ENCODE assay signal across 1 cellular context in the genomic region with DNA sequence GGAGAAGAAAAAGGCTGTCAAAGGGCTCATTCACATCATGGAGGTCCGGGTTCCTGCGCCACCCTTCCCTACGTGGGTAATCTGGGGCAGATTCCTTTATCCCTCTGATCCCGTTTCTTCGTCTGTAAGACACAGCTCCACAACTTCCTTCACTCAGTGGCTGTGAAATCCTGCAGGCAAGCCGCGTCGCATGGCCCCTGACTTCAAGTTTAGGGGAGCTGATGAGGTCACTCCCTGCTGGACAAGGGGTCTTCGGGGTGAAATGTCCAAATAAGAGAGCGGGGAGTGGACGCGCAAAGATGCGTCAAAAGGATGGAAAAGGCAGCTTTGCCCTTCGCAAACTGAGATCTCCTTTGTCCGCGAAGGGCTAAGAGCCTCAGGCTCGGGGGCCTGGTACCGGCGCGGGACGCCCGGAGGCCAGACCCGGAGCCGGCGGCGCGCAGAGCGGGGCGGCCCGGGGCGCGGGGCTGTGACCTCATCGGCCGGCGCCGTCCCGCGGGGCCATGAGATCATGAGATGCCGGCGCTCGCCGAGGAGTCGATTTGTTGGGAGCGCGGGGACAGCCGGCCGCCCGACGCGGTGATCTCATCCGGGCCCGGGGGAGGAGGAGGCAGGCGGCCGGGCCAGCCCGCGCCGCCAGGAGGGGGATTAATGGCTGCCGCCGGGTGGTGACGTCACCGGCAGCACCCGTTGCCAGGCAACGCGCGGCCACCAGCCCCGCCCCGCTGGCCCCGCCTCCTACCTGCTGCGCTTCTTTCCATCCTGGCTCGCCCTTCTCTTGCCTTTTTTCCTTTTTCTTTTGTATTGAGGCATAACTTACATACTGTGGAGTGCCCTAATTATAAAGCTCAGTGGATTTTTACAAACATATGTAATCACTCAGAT.
A peak's percentile ranks its signal among the peaks of the same experiment; 100 is the strongest.
TF ChIP-seq lines count a peak whose summit lies in the region.

No MANE protein-coding gene starts in this region.

TF ChIP-seq in GM12878, 131 proteins besides CTCF, POLR2A, EP300 and RAD21 (continued from another document and continues in another):
- TF ChIP-seq, protein P1, sequence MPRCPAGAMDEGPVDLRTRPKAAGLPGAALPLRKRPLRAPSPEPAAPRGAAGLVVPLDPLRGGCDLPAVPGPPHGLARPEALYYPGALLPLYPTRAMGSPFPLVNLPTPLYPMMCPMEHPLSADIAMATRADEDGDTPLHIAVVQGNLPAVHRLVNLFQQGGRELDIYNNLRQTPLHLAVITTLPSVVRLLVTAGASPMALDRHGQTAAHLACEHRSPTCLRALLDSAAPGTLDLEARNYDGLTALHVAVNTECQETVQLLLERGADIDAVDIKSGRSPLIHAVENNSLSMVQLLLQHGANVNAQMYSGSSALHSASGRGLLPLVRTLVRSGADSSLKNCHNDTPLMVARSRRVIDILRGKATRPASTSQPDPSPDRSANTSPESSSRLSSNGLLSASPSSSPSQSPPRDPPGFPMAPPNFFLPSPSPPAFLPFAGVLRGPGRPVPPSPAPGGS (IDR thresholded peaks at IDR 0.05; ENCODE audit: borderline replicate concordance, insufficient read depth, low read depth, low read length, poor library complexity, severe bottlenecking): no peak
- TF ChIP-seq, protein P2, sequence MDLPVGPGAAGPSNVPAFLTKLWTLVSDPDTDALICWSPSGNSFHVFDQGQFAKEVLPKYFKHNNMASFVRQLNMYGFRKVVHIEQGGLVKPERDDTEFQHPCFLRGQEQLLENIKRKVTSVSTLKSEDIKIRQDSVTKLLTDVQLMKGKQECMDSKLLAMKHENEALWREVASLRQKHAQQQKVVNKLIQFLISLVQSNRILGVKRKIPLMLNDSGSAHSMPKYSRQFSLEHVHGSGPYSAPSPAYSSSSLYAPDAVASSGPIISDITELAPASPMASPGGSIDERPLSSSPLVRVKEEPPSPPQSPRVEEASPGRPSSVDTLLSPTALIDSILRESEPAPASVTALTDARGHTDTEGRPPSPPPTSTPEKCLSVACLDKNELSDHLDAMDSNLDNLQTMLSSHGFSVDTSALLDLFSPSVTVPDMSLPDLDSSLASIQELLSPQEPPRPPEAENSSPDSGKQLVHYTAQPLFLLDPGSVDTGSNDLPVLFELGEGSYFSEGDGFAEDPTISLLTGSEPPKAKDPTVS (IDR thresholded peaks at IDR 0.05; ENCODE audit: low read depth, low read length): no peak
- TF ChIP-seq, protein P3, sequence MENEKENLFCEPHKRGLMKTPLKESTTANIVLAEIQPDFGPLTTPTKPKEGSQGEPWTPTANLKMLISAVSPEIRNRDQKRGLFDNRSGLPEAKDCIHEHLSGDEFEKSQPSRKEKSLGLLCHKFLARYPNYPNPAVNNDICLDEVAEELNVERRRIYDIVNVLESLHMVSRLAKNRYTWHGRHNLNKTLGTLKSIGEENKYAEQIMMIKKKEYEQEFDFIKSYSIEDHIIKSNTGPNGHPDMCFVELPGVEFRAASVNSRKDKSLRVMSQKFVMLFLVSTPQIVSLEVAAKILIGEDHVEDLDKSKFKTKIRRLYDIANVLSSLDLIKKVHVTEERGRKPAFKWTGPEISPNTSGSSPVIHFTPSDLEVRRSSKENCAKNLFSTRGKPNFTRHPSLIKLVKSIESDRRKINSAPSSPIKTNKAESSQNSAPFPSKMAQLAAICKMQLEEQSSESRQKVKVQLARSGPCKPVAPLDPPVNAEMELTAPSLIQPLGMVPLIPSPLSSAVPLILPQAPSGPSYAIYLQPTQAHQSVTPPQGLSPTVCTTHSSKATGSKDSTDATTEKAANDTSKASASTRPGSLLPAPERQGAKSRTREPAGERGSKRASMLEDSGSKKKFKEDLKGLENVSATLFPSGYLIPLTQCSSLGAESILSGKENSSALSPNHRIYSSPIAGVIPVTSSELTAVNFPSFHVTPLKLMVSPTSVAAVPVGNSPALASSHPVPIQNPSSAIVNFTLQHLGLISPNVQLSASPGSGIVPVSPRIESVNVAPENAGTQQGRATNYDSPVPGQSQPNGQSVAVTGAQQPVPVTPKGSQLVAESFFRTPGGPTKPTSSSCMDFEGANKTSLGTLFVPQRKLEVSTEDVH (IDR thresholded peaks at IDR 0.05; ENCODE audit: low read depth, partially characterized antibody): no peak
- TF ChIP-seq, protein P4, sequence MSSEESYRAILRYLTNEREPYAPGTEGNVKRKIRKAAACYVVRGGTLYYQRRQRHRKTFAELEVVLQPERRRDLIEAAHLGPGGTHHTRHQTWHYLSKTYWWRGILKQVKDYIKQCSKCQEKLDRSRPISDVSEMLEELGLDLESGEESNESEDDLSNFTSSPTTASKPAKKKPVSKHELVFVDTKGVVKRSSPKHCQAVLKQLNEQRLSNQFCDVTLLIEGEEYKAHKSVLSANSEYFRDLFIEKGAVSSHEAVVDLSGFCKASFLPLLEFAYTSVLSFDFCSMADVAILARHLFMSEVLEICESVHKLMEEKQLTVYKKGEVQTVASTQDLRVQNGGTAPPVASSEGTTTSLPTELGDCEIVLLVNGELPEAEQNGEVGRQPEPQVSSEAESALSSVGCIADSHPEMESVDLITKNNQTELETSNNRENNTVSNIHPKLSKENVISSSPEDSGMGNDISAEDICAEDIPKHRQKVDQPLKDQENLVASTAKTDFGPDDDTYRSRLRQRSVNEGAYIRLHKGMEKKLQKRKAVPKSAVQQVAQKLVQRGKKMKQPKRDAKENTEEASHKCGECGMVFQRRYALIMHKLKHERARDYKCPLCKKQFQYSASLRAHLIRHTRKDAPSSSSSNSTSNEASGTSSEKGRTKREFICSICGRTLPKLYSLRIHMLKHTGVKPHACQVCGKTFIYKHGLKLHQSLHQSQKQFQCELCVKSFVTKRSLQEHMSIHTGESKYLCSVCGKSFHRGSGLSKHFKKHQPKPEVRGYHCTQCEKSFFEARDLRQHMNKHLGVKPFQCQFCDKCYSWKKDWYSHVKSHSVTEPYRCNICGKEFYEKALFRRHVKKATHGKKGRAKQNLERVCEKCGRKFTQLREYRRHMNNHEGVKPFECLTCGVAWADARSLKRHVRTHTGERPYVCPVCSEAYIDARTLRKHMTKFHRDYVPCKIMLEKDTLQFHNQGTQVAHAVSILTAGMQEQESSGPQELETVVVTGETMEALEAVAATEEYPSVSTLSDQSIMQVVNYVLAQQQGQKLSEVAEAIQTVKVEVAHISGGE (CRISPR knock-in tag; IDR thresholded peaks at IDR 0.05): no peak
- TF ChIP-seq BHLHE40 (IDR thresholded peaks at IDR 0.05; ENCODE audit: borderline replicate concordance in 1 of 2, low read depth in 2 of 2, low read length in 1 of 2) (peak in 1 of 2 experiments; percentile 73; a peak in 2 of 4 replicates), CHD4 (IDR thresholded peaks at IDR 0.05) (no peak), CBX5 (IDR thresholded peaks at IDR 0.05; ENCODE audit: low read depth) (0 out of 2 replicates have a peak, but pooled peaks have one; percentile 53), KDM1A (IDR thresholded peaks at IDR 0.05; ENCODE audit: borderline replicate concordance) (no peak), ZNF384 (IDR thresholded peaks at IDR 0.05; ENCODE audit: borderline replicate concordance, low read depth, low read length) (no peak), ATF7 (IDR thresholded peaks at IDR 0.05; ENCODE audit: low read depth) (peak; percentile 96), EZH2 (IDR thresholded peaks at IDR 0.05; ENCODE audit: borderline replicate concordance, control insufficient read depth, low read depth, low read length) (no peak), NR2F1 (conservative IDR thresholded peaks at IDR 0.05) (peak; percentile 83), BRCA1 (IDR thresholded peaks at IDR 0.05; ENCODE audit: low read depth, low read length) (no peak), ZNF217 (IDR thresholded peaks at IDR 0.05) (peak; percentile 56; the same call in 1 of the 2 replicates), NFIC (IDR thresholded peaks at IDR 0.05; ENCODE audit: low read depth, low read length) (no peak), KAT2A (conservative IDR thresholded peaks at IDR 0.05; ENCODE audit: control insufficient read depth, low read depth, low read length) (no peak), ETV6 (conservative IDR thresholded peaks at IDR 0.05 in 1 of 2, IDR thresholded peaks at IDR 0.05 in 1 of 2; ENCODE audit: borderline replicate concordance in 1 of 2, low read depth in 1 of 2) (no peak), SPI1 (IDR thresholded peaks at IDR 0.05; ENCODE audit: borderline replicate concordance, insufficient read depth, low read depth, low read length) (no peak), RCOR1 (conservative IDR thresholded peaks at IDR 0.05; ENCODE audit: low read depth, low read length) (no peak), NRF1 (conservative IDR thresholded peaks at IDR 0.05; ENCODE audit: low read depth, low read length) (no peak), MTA2 (IDR thresholded peaks at IDR 0.05; ENCODE audit: low read depth) (no peak), SRF (IDR thresholded peaks at IDR 0.05; ENCODE audit: low read depth in 2 of 2, low read length in 2 of 2) (peak in 1 of 2 experiments; percentile 93; a peak in 2 of 4 replicates), ZZZ3 (IDR thresholded peaks at IDR 0.05; ENCODE audit: control insufficient read depth, insufficient read length, low read depth) (no peak), HDAC6 (IDR thresholded peaks at IDR 0.05; ENCODE audit: unreplicated experiment) (no peak), RFX5 (IDR thresholded peaks at IDR 0.05; ENCODE audit: low read depth, low read length) (peak; percentile 69; the same call in 1 of the 2 replicates), RAD51 (IDR thresholded peaks at IDR 0.05) (no peak), BACH1 (IDR thresholded peaks at IDR 0.05; ENCODE audit: borderline replicate concordance) (peak; percentile 61; the same call in 1 of the 2 replicates), TCF7 (IDR thresholded peaks at IDR 0.05; ENCODE audit: borderline replicate concordance) (no peak), EGR1 (IDR thresholded peaks at IDR 0.05; ENCODE audit: borderline replicate concordance in 1 of 2, low read depth in 2 of 2, low read length in 2 of 2) (no peak; a peak in 1 of 3 replicates), CBX3 (IDR thresholded peaks at IDR 0.05; ENCODE audit: borderline replicate concordance, low read depth) (no peak), MEF2A (IDR thresholded peaks at IDR 0.05; ENCODE audit: insufficient read depth, low read depth, low read length) (no peak), PML (IDR thresholded peaks at IDR 0.05; ENCODE audit: low read length) (no peak), ZNF622 (IDR thresholded peaks at IDR 0.05) (no peak), SP1 (IDR thresholded peaks at IDR 0.05; ENCODE audit: low read depth, low read length) (no peak), HDGF (IDR thresholded peaks at IDR 0.05) (no peak), IKZF1 (conservative IDR thresholded peaks at IDR 0.05) (peak; percentile 86), ZNF24 (IDR thresholded peaks at IDR 0.05) (peak; percentile 20; the same call in 1 of the 2 replicates), CEBPB (IDR thresholded peaks at IDR 0.05; ENCODE audit: borderline replicate concordance in 1 of 2, low read depth in 2 of 2, low read length in 2 of 2) (no peak)
- TF ChIP-seq, protein P5, sequence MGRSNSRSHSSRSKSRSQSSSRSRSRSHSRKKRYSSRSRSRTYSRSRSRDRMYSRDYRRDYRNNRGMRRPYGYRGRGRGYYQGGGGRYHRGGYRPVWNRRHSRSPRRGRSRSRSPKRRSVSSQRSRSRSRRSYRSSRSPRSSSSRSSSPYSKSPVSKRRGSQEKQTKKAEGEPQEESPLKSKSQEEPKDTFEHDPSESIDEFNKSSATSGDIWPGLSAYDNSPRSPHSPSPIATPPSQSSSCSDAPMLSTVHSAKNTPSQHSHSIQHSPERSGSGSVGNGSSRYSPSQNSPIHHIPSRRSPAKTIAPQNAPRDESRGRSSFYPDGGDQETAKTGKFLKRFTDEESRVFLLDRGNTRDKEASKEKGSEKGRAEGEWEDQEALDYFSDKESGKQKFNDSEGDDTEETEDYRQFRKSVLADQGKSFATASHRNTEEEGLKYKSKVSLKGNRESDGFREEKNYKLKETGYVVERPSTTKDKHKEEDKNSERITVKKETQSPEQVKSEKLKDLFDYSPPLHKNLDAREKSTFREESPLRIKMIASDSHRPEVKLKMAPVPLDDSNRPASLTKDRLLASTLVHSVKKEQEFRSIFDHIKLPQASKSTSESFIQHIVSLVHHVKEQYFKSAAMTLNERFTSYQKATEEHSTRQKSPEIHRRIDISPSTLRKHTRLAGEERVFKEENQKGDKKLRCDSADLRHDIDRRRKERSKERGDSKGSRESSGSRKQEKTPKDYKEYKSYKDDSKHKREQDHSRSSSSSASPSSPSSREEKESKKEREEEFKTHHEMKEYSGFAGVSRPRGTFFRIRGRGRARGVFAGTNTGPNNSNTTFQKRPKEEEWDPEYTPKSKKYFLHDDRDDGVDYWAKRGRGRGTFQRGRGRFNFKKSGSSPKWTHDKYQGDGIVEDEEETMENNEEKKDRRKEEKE (IDR thresholded peaks at IDR 0.05): no peak
- TF ChIP-seq, protein P6, sequence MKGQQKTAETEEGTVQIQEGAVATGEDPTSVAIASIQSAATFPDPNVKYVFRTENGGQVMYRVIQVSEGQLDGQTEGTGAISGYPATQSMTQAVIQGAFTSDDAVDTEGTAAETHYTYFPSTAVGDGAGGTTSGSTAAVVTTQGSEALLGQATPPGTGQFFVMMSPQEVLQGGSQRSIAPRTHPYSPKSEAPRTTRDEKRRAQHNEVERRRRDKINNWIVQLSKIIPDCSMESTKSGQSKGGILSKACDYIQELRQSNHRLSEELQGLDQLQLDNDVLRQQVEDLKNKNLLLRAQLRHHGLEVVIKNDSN (IDR thresholded peaks at IDR 0.05; ENCODE audit: borderline replicate concordance, extremely low read length, insufficient read depth, low read depth, low read length): no peak
- TF ChIP-seq, protein P7, sequence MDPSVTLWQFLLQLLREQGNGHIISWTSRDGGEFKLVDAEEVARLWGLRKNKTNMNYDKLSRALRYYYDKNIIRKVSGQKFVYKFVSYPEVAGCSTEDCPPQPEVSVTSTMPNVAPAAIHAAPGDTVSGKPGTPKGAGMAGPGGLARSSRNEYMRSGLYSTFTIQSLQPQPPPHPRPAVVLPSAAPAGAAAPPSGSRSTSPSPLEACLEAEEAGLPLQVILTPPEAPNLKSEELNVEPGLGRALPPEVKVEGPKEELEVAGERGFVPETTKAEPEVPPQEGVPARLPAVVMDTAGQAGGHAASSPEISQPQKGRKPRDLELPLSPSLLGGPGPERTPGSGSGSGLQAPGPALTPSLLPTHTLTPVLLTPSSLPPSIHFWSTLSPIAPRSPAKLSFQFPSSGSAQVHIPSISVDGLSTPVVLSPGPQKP (IDR thresholded peaks at IDR 0.05; ENCODE audit: low read depth, low read length): no peak
- TF ChIP-seq, protein P8, sequence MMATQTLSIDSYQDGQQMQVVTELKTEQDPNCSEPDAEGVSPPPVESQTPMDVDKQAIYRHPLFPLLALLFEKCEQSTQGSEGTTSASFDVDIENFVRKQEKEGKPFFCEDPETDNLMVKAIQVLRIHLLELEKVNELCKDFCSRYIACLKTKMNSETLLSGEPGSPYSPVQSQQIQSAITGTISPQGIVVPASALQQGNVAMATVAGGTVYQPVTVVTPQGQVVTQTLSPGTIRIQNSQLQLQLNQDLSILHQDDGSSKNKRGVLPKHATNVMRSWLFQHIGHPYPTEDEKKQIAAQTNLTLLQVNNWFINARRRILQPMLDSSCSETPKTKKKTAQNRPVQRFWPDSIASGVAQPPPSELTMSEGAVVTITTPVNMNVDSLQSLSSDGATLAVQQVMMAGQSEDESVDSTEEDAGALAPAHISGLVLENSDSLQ (IDR thresholded peaks at IDR 0.05): no peak
- TF ChIP-seq, protein P9, sequence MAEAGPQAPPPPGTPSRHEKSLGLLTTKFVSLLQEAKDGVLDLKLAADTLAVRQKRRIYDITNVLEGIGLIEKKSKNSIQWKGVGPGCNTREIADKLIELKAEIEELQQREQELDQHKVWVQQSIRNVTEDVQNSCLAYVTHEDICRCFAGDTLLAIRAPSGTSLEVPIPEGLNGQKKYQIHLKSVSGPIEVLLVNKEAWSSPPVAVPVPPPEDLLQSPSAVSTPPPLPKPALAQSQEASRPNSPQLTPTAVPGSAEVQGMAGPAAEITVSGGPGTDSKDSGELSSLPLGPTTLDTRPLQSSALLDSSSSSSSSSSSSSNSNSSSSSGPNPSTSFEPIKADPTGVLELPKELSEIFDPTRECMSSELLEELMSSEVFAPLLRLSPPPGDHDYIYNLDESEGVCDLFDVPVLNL (IDR thresholded peaks at IDR 0.05; ENCODE audit: low read depth, low read length): peak; percentile 63; the same call in 1 of the 2 replicates
